Comparison of ENCODE assay signal across 8 cellular contexts in the genomic region with DNA sequence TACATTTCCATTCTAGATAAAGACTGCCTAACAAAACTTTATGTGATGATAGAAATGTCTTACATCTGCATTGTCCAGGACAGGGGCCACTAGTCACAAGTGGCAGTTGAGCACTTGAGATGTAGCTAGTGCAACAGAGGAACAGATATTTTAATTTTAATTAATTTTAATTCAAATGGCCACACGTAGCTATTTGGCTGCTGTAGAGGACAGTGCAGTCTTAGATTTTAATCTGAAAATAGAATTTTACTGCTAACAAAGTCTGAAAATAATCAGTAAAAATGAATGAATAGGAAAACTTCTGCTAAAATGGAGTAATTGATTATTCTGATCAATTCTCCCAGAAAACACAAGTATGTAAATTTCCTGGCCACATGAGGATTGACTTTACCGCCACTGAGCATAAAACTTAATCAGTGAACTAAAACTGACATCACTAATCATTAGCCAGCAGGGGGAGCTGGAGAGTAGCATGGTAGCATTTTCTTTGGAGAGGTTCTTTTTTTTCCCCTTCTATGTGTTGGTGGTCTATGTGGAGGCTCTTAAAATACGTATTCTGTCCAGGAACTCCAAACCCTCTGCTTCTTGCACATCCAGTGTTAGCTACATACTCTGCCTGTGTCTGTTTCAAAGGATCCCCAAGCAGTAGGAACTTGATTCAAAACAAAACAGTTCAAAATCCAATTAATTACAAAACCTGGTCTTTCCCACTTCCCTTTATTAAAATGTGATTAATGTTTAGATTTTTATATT.
DNase-seq lines count a peak whose midpoint lies in the region; ATAC-seq and TF ChIP-seq lines count a peak whose summit lies in the region.

No MANE protein-coding gene starts in this region.

- TF ChIP-seq CTCF in HEK293 (tag by site-specific recombination; IDR thresholded peaks at IDR 0.05) = peak; percentile 67
- TF ChIP-seq CTCF in brain microvascular endothelial cell (IDR thresholded peaks at IDR 0.05; ENCODE audit: low read depth, low read length, missing control alignments) = peak; percentile 84

- ATAC-seq in SK-N-SH treated with all-trans-retinoic acid at 6 μM for 48 hours = peak; percentile 87

- H3K36me3 ChIP-seq in HEK293 (ENCODE audit: control insufficient read depth in 2 of 2, insufficient read depth in 1 of 2, low read length in 2 of 2) (no peaks in the 10 kb centered on the region; a peak in 1 of 3 replicates), brain microvascular endothelial cell (replicated peaks) (no peaks in the 10 kb centered on the region)

- H3K4me3 ChIP-seq in HEK293 (ENCODE audit: low read depth, low read length) = no peak overlapping the region
- H3K4me3 ChIP-seq in brain microvascular endothelial cell (ENCODE audit: low read depth, low read length) = no peak overlapping the region

- in situ Hi-C loops in brain microvascular endothelial cell (cut with HindIII; ENCODE audit: low pct_ligation_motif_present, low sequenced_read_pairs) = no loop called here

- no peaks in the 10 kb centered on the region for H3K9me3 ChIP-seq in HEK293 (ENCODE audit: control insufficient read depth, insufficient read depth, low read depth, low read length)

- H3K27me3 ChIP-seq in brain microvascular endothelial cell (replicated peaks) = no peaks in the 10 kb centered on the region

- peaks cover 7% of the 10 kb centered on the region; the same call in 1 of the 2 replicates for H3K4me1 ChIP-seq in HEK293 (ENCODE audit: control insufficient read depth, insufficient read depth, low read length)

- POLR2A ChIA-PET in HEK293 (lab: Yijun Ruan, JAX) = no interaction called here

- DNase-seq in NCI-H510A treated with DMSO at 0.1 percent for 48 hours (lab: John Stamatoyannopoulos, UW) (peak; percentile 69), NCI-H510A (lab: John Stamatoyannopoulos, UW) (no peak), MV-4-11 (lab: John Stamatoyannopoulos, UW) (peak; percentile 28), brain microvascular endothelial cell (peak; percentile 52), islet precursor cell (peak; percentile 60)
- peak; percentile 64 for DNase-seq in stimulated activated CD4-positive, alpha-beta T cell treated with anti-CD3 and anti-CD28 coated beads, Interleukin-4, amount 100 ng/mL, for 24 hours

- CTCF ChIA-PET in HEK293 (lab: Yijun Ruan, JAX) = interaction anchor here (0.6 to 3.7 kb wide), 33 partner anchors 8 to 302 kb away, joined by 3 to 45 read pairs (median 4); no protein-coding TSS in a partner anchor

- no peak overlapping the region for H3K27ac ChIP-seq in HEK293 (ENCODE audit: extremely low read depth, low read depth, low read length)
- H3K27ac ChIP-seq in brain microvascular endothelial cell = no peak overlapping the region

TF ChIP-seq in HEK293, 187 proteins besides CTCF, POLR2A, EP300 and RAD21:
- TF ChIP-seq ZNF830 (tag by site-specific recombination; IDR thresholded peaks at IDR 0.05; ENCODE audit: low read depth) (no peak), OSR2 (tag by site-specific recombination; IDR thresholded peaks at IDR 0.05) (0 out of 2 replicates have a peak, but pooled peaks have one; percentile 16), PRDM4 (tag by site-specific recombination; IDR thresholded peaks at IDR 0.05) (peak; percentile 70), ZNF654 (tag by site-specific recombination; IDR thresholded peaks at IDR 0.05; ENCODE audit: low read depth) (peak; percentile 83), ZNF10 (tag by site-specific recombination; IDR thresholded peaks at IDR 0.05) (peak; percentile 74; the same call in 1 of the 2 replicates), ZNF2 (tag by site-specific recombination; IDR thresholded peaks at IDR 0.05) (peak; percentile 21; the same call in 1 of the 2 replicates), ZNF561 (tag by site-specific recombination; IDR thresholded peaks at IDR 0.05; ENCODE audit: borderline replicate concordance) (peak; percentile 8; the same call in 1 of the 2 replicates), SP3 (tag by site-specific recombination; IDR thresholded peaks at IDR 0.05) (no peak)
- TF ChIP-seq, protein P1, sequence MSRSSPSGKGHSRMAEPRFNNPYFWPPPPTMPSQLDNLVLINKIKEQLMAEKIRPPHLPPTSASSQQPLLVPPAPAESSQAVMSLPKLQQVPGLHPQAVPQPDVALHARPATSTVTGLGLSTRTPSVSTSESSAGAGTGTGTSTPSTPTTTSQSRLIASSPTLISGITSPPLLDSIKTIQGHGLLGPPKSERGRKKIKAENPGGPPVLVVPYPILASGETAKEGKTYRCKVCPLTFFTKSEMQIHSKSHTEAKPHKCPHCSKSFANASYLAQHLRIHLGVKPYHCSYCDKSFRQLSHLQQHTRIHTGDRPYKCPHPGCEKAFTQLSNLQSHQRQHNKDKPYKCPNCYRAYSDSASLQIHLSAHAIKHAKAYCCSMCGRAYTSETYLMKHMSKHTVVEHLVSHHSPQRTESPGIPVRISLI (tag by site-specific recombination; IDR thresholded peaks at IDR 0.05) = peak; percentile 57; the same call in 1 of the 2 replicates

TF ChIP-seq in SK-N-SH treated with all-trans-retinoic acid at 6 μM for 48 hours, 23 proteins besides CTCF, POLR2A, EP300 and RAD21 (continues in another document):
- TF ChIP-seq PATZ1 (CRISPR knock-in tag; IDR thresholded peaks at IDR 0.05; ENCODE audit: borderline replicate concordance) = no peak
- TF ChIP-seq GLIS3 (CRISPR knock-in tag; IDR thresholded peaks at IDR 0.05) = no peak
- TF ChIP-seq RARB (CRISPR knock-in tag; IDR thresholded peaks at IDR 0.05) = no peak
- TF ChIP-seq CREB5 (CRISPR knock-in tag; IDR thresholded peaks at IDR 0.05; ENCODE audit: low read depth) = no peak
- TF ChIP-seq TSHZ2 (CRISPR knock-in tag; IDR thresholded peaks at IDR 0.05) = no peak
- TF ChIP-seq ZNF70 (CRISPR knock-in tag; IDR thresholded peaks at IDR 0.05) = no peak
- no peak for TF ChIP-seq CSRNP3 (CRISPR knock-in tag; IDR thresholded peaks at IDR 0.05)
- TF ChIP-seq ZNF8 (CRISPR knock-in tag; IDR thresholded peaks at IDR 0.05) = no peak
- no peak for TF ChIP-seq ZFP30 (CRISPR knock-in tag; IDR thresholded peaks at IDR 0.05)
- TF ChIP-seq ARNTL (CRISPR knock-in tag; IDR thresholded peaks at IDR 0.05; ENCODE audit: borderline replicate concordance, low read depth) = no peak
